In genomic region chr1:31931241-31932225, GRCh38 we compare ENCODE assay signal across 1 cellular context.
TF ChIP-seq lines count a peak whose summit lies in the region.

No MANE protein-coding gene starts in this region.

TF ChIP-seq in K562, 482 proteins besides CTCF, POLR2A, EP300 and RAD21 (continued from another document and continues in another):
- no peak for TF ChIP-seq ZBTB43 (CRISPR knock-in tag; IDR thresholded peaks at IDR 0.05)
- TF ChIP-seq THRAP3 (IDR thresholded peaks at IDR 0.05; ENCODE audit: borderline replicate concordance), result no peak
- peak in 1 of 2 experiments; percentile 43; a peak in 1 of 4 replicates for TF ChIP-seq ARNT (IDR thresholded peaks at IDR 0.05)
- TF ChIP-seq ZNF124 (CRISPR knock-in tag; IDR thresholded peaks at IDR 0.05), result no peak
- no peak for TF ChIP-seq HDGF (IDR thresholded peaks at IDR 0.05)
- TF ChIP-seq, protein P1, sequence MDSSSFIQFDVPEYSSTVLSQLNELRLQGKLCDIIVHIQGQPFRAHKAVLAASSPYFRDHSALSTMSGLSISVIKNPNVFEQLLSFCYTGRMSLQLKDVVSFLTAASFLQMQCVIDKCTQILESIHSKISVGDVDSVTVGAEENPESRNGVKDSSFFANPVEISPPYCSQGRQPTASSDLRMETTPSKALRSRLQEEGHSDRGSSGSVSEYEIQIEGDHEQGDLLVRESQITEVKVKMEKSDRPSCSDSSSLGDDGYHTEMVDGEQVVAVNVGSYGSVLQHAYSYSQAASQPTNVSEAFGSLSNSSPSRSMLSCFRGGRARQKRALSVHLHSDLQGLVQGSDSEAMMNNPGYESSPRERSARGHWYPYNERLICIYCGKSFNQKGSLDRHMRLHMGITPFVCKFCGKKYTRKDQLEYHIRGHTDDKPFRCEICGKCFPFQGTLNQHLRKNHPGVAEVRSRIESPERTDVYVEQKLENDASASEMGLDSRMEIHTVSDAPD (CRISPR knock-in tag; IDR thresholded peaks at IDR 0.05), result no peak
- no peak for TF ChIP-seq ZNF436 (CRISPR knock-in tag; IDR thresholded peaks at IDR 0.05)
- TF ChIP-seq STAT5A (IDR thresholded peaks at IDR 0.05; ENCODE audit: borderline replicate concordance, low read length), result no peak
- TF ChIP-seq, protein P2, sequence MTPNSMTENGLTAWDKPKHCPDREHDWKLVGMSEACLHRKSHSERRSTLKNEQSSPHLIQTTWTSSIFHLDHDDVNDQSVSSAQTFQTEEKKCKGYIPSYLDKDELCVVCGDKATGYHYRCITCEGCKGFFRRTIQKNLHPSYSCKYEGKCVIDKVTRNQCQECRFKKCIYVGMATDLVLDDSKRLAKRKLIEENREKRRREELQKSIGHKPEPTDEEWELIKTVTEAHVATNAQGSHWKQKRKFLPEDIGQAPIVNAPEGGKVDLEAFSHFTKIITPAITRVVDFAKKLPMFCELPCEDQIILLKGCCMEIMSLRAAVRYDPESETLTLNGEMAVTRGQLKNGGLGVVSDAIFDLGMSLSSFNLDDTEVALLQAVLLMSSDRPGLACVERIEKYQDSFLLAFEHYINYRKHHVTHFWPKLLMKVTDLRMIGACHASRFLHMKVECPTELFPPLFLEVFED (CRISPR knock-in tag; conservative IDR thresholded peaks at IDR 0.05), result no peak
- no peak for TF ChIP-seq PBX2 (CRISPR knock-in tag; IDR thresholded peaks at IDR 0.05; ENCODE audit: low read depth)
- TF ChIP-seq PBX2 (tag; conservative IDR thresholded peaks at IDR 0.05; ENCODE audit: low read depth), result no peak
- no peak for TF ChIP-seq IFI16 (CRISPR knock-in tag; IDR thresholded peaks at IDR 0.05)
- TF ChIP-seq HLTF (IDR thresholded peaks at IDR 0.05), result no peak
- TF ChIP-seq, protein P3, sequence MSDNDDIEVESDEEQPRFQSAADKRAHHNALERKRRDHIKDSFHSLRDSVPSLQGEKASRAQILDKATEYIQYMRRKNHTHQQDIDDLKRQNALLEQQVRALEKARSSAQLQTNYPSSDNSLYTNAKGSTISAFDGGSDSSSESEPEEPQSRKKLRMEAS (CRISPR knock-in tag; IDR thresholded peaks at IDR 0.05), result no peak
- no peak for TF ChIP-seq CREBBP (IDR thresholded peaks at IDR 0.05; ENCODE audit: low read depth, low read length)
- peak; percentile 26 to 36; a peak in 1 of 4 replicates for TF ChIP-seq MLLT1 (IDR thresholded peaks at IDR 0.05)
- TF ChIP-seq PHTF2 (CRISPR knock-in tag; IDR thresholded peaks at IDR 0.05), result no peak
- no peak for TF ChIP-seq FOXJ3 (CRISPR knock-in tag; IDR thresholded peaks at IDR 0.05)
- TF ChIP-seq, protein P4, sequence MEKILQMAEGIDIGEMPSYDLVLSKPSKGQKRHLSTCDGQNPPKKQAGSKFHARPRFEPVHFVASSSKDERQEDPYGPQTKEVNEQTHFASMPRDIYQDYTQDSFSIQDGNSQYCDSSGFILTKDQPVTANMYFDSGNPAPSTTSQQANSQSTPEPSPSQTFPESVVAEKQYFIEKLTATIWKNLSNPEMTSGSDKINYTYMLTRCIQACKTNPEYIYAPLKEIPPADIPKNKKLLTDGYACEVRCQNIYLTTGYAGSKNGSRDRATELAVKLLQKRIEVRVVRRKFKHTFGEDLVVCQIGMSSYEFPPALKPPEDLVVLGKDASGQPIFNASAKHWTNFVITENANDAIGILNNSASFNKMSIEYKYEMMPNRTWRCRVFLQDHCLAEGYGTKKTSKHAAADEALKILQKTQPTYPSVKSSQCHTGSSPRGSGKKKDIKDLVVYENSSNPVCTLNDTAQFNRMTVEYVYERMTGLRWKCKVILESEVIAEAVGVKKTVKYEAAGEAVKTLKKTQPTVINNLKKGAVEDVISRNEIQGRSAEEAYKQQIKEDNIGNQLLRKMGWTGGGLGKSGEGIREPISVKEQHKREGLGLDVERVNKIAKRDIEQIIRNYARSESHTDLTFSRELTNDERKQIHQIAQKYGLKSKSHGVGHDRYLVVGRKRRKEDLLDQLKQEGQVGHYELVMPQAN (IDR thresholded peaks at IDR 0.05; ENCODE audit: borderline replicate concordance), result no peak
- TF ChIP-seq MTF1 (CRISPR knock-in tag; IDR thresholded peaks at IDR 0.05; ENCODE audit: borderline replicate concordance), result no peak
- no peak for TF ChIP-seq HDAC3 (IDR thresholded peaks at IDR 0.05; ENCODE audit: borderline replicate concordance, partially characterized antibody)
- no peak for TF ChIP-seq ZNF639 (CRISPR knock-in tag; conservative IDR thresholded peaks at IDR 0.05 in 1 of 2, IDR thresholded peaks at IDR 0.05 in 1 of 2)
- TF ChIP-seq JUNB (CRISPR knock-in tag; conservative IDR thresholded peaks at IDR 0.05), result 0 out of 2 replicates have a peak, but pooled peaks have one; percentile 38
- TF ChIP-seq SREBF2 (CRISPR knock-in tag; IDR thresholded peaks at IDR 0.05), result no peak
- TF ChIP-seq RNF219 (CRISPR knock-in tag; IDR thresholded peaks at IDR 0.05), result no peak
- no peak for TF ChIP-seq ZKSCAN1 (IDR thresholded peaks at IDR 0.05; ENCODE audit: low read depth, low read length)
- TF ChIP-seq NFIC (IDR thresholded peaks at IDR 0.05), result no peak
- TF ChIP-seq, protein P5, sequence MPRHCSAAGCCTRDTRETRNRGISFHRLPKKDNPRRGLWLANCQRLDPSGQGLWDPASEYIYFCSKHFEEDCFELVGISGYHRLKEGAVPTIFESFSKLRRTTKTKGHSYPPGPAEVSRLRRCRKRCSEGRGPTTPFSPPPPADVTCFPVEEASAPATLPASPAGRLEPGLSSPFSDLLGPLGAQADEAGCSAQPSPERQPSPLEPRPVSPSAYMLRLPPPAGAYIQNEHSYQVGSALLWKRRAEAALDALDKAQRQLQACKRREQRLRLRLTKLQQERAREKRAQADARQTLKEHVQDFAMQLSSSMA (CRISPR knock-in tag; IDR thresholded peaks at IDR 0.05), result no peak
- no peak for TF ChIP-seq LCOR (CRISPR knock-in tag; IDR thresholded peaks at IDR 0.05)
- TF ChIP-seq GATA2 (CRISPR knock-in tag; IDR thresholded peaks at IDR 0.05), result no peak
- no peak for TF ChIP-seq POLR3G (IDR thresholded peaks at IDR 0.05; ENCODE audit: extremely low read depth, insufficient read length, insufficient replicate concordance)
- no peak for TF ChIP-seq PATZ1 (CRISPR knock-in tag; IDR thresholded peaks at IDR 0.05; ENCODE audit: borderline replicate concordance)
- TF ChIP-seq NUFIP1 (IDR thresholded peaks at IDR 0.05; ENCODE audit: partially characterized antibody), result no peak
- no peak for TF ChIP-seq E2F4 (CRISPR knock-in tag; IDR thresholded peaks at IDR 0.05; ENCODE audit: low read depth)
- no peak for TF ChIP-seq ASH1L (IDR thresholded peaks at IDR 0.05; ENCODE audit: borderline replicate concordance, low read depth, partially characterized antibody)
- no peak for TF ChIP-seq ZNF174 (CRISPR knock-in tag; IDR thresholded peaks at IDR 0.05)
- TF ChIP-seq RUNX1 (IDR thresholded peaks at IDR 0.05; ENCODE audit: low read depth), result no peak
- TF ChIP-seq ZNF778 (CRISPR knock-in tag; IDR thresholded peaks at IDR 0.05), result no peak
- TF ChIP-seq ZBTB8A (IDR thresholded peaks at IDR 0.05; ENCODE audit: partially characterized antibody), result no peak
- peak; percentile 76 for TF ChIP-seq ARID1B (IDR thresholded peaks at IDR 0.05)
- no peak for TF ChIP-seq DIDO1 (tag; IDR thresholded peaks at IDR 0.05; ENCODE audit: low read depth)
- TF ChIP-seq ZNF785 (CRISPR knock-in tag; IDR thresholded peaks at IDR 0.05), result no peak
- TF ChIP-seq, protein P6, sequence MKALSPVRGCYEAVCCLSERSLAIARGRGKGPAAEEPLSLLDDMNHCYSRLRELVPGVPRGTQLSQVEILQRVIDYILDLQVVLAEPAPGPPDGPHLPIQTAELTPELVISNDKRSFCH (CRISPR knock-in tag; IDR thresholded peaks at IDR 0.05), result no peak
- TF ChIP-seq, protein P6 (tag; IDR thresholded peaks at IDR 0.05), result no peak
